1 cellular context compared by ENCODE assay signal in the genomic region with DNA sequence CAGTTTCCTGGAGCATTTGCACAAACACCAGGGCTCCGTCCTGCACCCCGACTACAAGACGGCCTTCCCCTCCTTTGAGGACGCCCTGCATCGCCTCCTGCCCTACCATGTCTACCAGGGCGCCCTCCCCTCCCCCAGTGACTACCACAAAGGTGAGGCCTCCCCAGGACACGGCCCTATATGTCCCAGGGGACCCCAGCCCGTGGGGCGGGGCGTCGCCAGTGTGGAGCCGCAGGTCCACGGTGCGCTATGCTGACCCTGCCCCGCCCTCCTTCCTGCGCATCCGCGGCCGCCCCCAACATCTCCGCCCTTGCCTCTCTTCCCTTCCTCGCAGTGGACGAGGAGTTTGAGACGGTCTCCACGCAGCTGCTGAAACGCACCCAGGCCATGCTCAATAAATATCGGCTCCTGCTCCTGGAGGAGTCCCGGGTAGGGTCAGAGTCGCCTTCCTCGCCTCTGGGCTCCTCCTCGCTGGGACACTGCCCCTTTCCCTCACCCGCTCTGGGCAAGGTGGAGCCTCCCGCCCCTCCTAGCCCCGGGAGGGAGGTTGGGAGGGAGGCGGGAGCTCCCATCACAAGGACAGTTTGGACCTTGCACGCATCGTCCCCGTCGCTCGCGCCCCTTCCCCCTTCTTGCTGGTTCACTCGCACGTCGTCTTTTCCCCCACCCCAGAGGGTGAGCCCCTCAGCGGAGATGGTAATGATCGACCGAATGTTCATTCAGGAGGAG.
TF ChIP-seq lines count a peak whose summit lies in the region.

No MANE protein-coding gene starts in this region.

TF ChIP-seq in K562, 482 proteins besides CTCF, POLR2A, EP300 and RAD21:
- TF ChIP-seq POLR2G (IDR thresholded peaks at IDR 0.05; ENCODE audit: low read depth, low read length) (peak; percentile 42; the same call in 1 of the 2 replicates), RBM22 (IDR thresholded peaks at IDR 0.05; ENCODE audit: low read depth, low read length, poor library complexity, severe bottlenecking) (peak; percentile 27), ZFP36 (IDR thresholded peaks at IDR 0.05; ENCODE audit: low read depth, low read length, partially characterized antibody) (peak; percentile 52)
- TF ChIP-seq, protein P1, sequence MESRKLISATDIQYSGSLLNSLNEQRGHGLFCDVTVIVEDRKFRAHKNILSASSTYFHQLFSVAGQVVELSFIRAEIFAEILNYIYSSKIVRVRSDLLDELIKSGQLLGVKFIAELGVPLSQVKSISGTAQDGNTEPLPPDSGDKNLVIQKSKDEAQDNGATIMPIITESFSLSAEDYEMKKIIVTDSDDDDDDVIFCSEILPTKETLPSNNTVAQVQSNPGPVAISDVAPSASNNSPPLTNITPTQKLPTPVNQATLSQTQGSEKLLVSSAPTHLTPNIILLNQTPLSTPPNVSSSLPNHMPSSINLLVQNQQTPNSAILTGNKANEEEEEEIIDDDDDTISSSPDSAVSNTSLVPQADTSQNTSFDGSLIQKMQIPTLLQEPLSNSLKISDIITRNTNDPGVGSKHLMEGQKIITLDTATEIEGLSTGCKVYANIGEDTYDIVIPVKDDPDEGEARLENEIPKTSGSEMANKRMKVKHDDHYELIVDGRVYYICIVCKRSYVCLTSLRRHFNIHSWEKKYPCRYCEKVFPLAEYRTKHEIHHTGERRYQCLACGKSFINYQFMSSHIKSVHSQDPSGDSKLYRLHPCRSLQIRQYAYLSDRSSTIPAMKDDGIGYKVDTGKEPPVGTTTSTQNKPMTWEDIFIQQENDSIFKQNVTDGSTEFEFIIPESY (CRISPR knock-in tag; IDR thresholded peaks at IDR 0.05): 0 out of 2 replicates have a peak, but pooled peaks have one; percentile 20
- TF ChIP-seq, protein P2, sequence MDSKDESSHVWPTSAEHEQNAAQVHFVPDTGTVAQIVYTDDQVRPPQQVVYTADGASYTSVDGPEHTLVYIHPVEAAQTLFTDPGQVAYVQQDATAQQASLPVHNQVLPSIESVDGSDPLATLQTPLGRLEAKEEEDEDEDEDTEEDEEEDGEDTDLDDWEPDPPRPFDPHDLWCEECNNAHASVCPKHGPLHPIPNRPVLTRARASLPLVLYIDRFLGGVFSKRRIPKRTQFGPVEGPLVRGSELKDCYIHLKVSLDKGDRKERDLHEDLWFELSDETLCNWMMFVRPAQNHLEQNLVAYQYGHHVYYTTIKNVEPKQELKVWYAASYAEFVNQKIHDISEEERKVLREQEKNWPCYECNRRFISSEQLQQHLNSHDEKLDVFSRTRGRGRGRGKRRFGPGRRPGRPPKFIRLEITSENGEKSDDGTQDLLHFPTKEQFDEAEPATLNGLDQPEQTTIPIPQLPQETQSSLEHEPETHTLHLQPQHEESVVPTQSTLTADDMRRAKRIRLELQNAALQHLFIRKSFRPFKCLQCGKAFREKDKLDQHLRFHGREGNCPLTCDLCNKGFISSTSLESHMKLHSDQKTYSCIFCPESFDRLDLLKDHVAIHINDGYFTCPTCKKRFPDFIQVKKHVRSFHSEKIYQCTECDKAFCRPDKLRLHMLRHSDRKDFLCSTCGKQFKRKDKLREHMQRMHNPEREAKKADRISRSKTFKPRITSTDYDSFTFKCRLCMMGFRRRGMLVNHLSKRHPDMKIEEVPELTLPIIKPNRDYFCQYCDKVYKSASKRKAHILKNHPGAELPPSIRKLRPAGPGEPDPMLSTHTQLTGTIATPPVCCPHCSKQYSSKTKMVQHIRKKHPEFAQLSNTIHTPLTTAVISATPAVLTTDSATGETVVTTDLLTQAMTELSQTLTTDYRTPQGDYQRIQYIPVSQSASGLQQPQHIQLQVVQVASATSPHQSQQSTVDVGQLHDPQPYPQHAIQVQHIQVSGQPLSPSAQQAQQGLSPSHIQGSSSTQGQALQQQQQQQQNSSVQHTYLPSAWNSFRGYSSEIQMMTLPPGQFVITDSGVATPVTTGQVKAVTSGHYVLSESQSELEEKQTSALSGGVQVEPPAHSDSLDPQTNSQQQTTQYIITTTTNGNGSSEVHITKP (IDR thresholded peaks at IDR 0.05; ENCODE audit: partially characterized antibody): no peak
TF ChIP-seq in K562: peak in this region for 4.
